27 cellular contexts compared by ENCODE assay signal in the genomic region with DNA sequence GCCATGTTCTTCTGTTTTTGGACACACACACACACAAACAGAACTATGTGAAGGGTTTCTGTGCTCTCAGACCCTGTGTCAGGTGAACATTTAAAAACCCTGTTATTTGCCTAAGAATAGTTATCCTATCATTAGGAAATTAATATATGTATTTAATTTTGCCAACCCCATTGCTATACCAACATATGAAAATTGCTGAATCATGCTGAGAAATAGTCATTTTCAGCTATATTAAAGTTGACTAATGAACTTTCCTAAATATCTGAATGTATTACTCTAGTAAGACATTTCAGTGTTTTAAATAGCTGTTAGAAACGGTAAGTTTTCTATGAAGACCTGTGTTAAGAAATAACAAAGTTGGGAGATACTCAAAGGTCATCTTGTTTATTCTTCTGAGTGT.
"Had no signal": no experiment of that assay in that cellular context is flagged by ENCODE, and none has a peak within 500 bp of the region (broad histone marks: within the 10 kb centered on the region; RNA-seq: fewer than 3 reads in every experiment).

No MANE protein-coding gene starts in this region.

- H3K27ac ChIP-seq: colonic mucosa, epithelial cell of prostate, esophagus squamous epithelium, gastrocnemius medialis, heart right ventricle, left lung, lower lobe of right lung had no signal

- H3K36me3 Mint-ChIP-seq: naive B cell had no signal

- H3K27me3 Mint-ChIP-seq: dendritic cell treated with granulocyte-macrophage colony-stimulating factor and Interleukin-4, amounts not matched to agents 40 ng/mL and 50 ng/mL, for 4 days had no signal

- H3K4me3 Mint-ChIP-seq: dendritic cell treated with granulocyte-macrophage colony-stimulating factor and Interleukin-4, amounts not matched to agents 40 ng/mL and 50 ng/mL, for 4 days; mesothelial cell of epicardium; naive B cell had no signal

- FAIRE-seq: endothelial cell of umbilical vein, islet of Langerhans, keratinocyte had no signal

- H3K36me3 ChIP-seq: colonic mucosa, esophagus squamous epithelium, gastrocnemius medialis, heart right ventricle, left lung, lower lobe of right lung had no signal

- H3K4me1 Mint-ChIP-seq: mesothelial cell of epicardium had no signal

- H3K27me3 ChIP-seq: colonic mucosa, esophagus squamous epithelium, gastrocnemius medialis, heart right ventricle, left lung had no signal

- DNase-seq: colonic mucosa; cortex of kidney; effector CD4-positive, alpha-beta T cell; effector memory CD4-positive, alpha-beta T cell; erythroblast; esophagus squamous epithelium; foreskin fibroblast; foreskin melanocyte; gastrocnemius medialis; glutamatergic neuron; head of caudate nucleus; heart right ventricle; hippocampal formation; left cardiac atrium; left lung; left ventricle myocardium superior; lower lobe of right lung; mesenchymal stem cell; mucosa of descending colon; naive B cell had no signal

- H3K4me1 ChIP-seq: colonic mucosa, esophagus squamous epithelium, gastrocnemius medialis, heart right ventricle, left lung, lower lobe of right lung had no signal

- H3K27ac Mint-ChIP-seq: dendritic cell treated with granulocyte-macrophage colony-stimulating factor and Interleukin-4, amounts not matched to agents 40 ng/mL and 50 ng/mL, for 4 days; mesothelial cell of epicardium; naive B cell had no signal

- ATAC-seq: esophagus mucosa, gastrocnemius medialis, heart right ventricle, left cardiac atrium, left lung, left ventricle myocardium superior, lower lobe of right lung, mucosa of descending colon had no signal

- H3K4me3 ChIP-seq: colonic mucosa, esophagus squamous epithelium, gastrocnemius medialis, heart right ventricle, left lung, lower lobe of right lung, mucosa of descending colon had no signal

- H3K9me3 ChIP-seq: colonic mucosa, esophagus squamous epithelium, gastrocnemius medialis, left lung, lower lobe of right lung, mucosa of descending colon had no signal

- H3K9me3 Mint-ChIP-seq: dendritic cell treated with granulocyte-macrophage colony-stimulating factor and Interleukin-4, amounts not matched to agents 40 ng/mL and 50 ng/mL, for 4 days had no signal
